29 cellular contexts compared by ENCODE assay signal in the genomic region with DNA sequence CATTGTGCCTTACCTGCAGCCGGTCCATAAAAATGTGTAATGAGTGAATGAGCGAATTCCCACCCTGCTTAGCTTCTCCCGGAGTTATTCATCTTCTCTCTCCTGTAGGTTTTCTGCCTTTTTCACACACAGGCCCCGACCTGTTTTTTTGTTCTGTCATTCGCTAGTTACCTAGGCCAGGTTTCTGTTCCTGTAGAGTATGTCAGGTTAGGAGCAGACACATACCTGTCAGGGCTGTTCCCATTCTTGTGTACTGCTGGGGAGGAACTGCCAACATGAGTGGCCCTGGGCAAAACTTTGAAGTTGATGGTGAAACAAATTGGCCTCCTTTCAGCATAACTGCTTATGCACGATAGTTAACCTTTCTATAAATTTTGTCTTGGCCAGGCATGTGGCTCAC.
DNase-seq lines count a peak whose midpoint lies in the region; ATAC-seq and TF ChIP-seq lines count a peak whose summit lies in the region.
"Had no signal": no experiment of that assay in that cellular context is flagged by ENCODE, and none has a peak within 500 bp of the region (broad histone marks: within the 10 kb centered on the region; RNA-seq: fewer than 3 reads in every experiment).

No MANE protein-coding gene starts in this region.

- H3K27ac ChIP-seq in esophagus squamous epithelium (peak overlapping the region; percentile 23 to 81 (median 76)), suprapubic skin (peak overlapping the region; percentile 52)
- H3K27ac ChIP-seq: adrenal gland, GM23248, KMS-11, neural progenitor cell, pancreas had no signal

- peaks cover 45% of the 10 kb centered on the region for H3K36me3 Mint-ChIP-seq in activated naive CD8-positive, alpha-beta T cell treated with anti-CD3 and anti-CD28 coated beads, Interleukin-2, amount 10 ng/mL, durations not matched to agents 7 days and 5 days
- H3K36me3 Mint-ChIP-seq in activated naive CD8-positive, alpha-beta T cell treated with anti-CD3 and anti-CD28 coated beads, Interleukin-2, amount 50 U/mL, for 24 hours (ENCODE audit: low read depth), result peaks cover 13% of the 10 kb centered on the region
- H3K36me3 Mint-ChIP-seq in activated T-helper 17 cell treated with anti-CD3 and anti-CD28 coated beads, Interleukin-2, amount 50 U/mL, for 72 hours (ENCODE audit: low read depth), result peaks cover 89% of the 10 kb centered on the region

- no peak for TF ChIP-seq POLR2A in esophagus squamous epithelium (IDR thresholded peaks at IDR 0.05)
- no peak for TF ChIP-seq POLR2A in suprapubic skin (IDR thresholded peaks at IDR 0.05)

- no peak for ATAC-seq in activated naive CD8-positive, alpha-beta T cell treated with anti-CD3 and anti-CD28 coated beads, Interleukin-2, amount 10 ng/mL, durations not matched to agents 7 days and 5 days (ENCODE audit: low read depth)
- no peak for ATAC-seq in activated naive CD8-positive, alpha-beta T cell treated with anti-CD3 and anti-CD28 coated beads, Interleukin-2, amount 50 U/mL, for 24 hours
- no peak for ATAC-seq in activated T-helper 17 cell treated with anti-CD3 and anti-CD28 coated beads, Interleukin-2, amount 50 U/mL, for 72 hours (replicated peaks)
- ATAC-seq in HG02588 (IDR thresholded peaks at IDR 0.05; ENCODE audit: unreplicated experiment), result no peak
- ATAC-seq: left colon, pancreas, PC-3 had no signal

- intact Hi-C loops in esophagus squamous epithelium (cut with DNase I), result no loop called here

- 34 to 59% methylated on average over 6 of the region's 6 CpGs for WGBS in esophagus squamous epithelium, 2 donors
- WGBS in suprapubic skin, result 52% methylated on average over 6 of the region's 6 CpGs

- H3K27me3 Mint-ChIP-seq in activated naive CD8-positive, alpha-beta T cell treated with anti-CD3 and anti-CD28 coated beads, Interleukin-2, amount 10 ng/mL, durations not matched to agents 7 days and 5 days, result no peaks in the 10 kb centered on the region
- no peaks in the 10 kb centered on the region for H3K27me3 Mint-ChIP-seq in activated naive CD8-positive, alpha-beta T cell treated with anti-CD3 and anti-CD28 coated beads, Interleukin-2, amount 50 U/mL, for 24 hours
- H3K27me3 Mint-ChIP-seq in activated T-helper 17 cell treated with anti-CD3 and anti-CD28 coated beads, Interleukin-2, amount 50 U/mL, for 72 hours, result no peaks in the 10 kb centered on the region
- H3K27me3 Mint-ChIP-seq: CD4-positive, alpha-beta T cell; memory B cell had no signal

- POLR2A ChIA-PET in activated naive CD8-positive, alpha-beta T cell treated with anti-CD3 and anti-CD28 coated beads, Interleukin-2, amount 10 ng/mL, durations not matched to agents 7 days and 5 days (lab: Charles Lee), result interaction anchor here (1.9 kb wide), 1 partner anchor 139 kb away, joined by 9 read pairs; a partner anchor contains a TSS

- TF ChIP-seq EP300 in suprapubic skin (IDR thresholded peaks at IDR 0.05), result no peak

- H3K4me1 ChIP-seq in esophagus squamous epithelium, result peaks cover 0 to 24% (median 4%) of the 10 kb centered on the region in 3 donors
- peaks cover 16% of the 10 kb centered on the region for H3K4me1 ChIP-seq in suprapubic skin
- H3K4me1 ChIP-seq: adrenal gland, neural progenitor cell, pancreas had no signal

- no peak overlapping the region for H3K4me3 Mint-ChIP-seq in activated naive CD8-positive, alpha-beta T cell treated with anti-CD3 and anti-CD28 coated beads, Interleukin-2, amount 10 ng/mL, durations not matched to agents 7 days and 5 days
- H3K4me3 Mint-ChIP-seq in activated naive CD8-positive, alpha-beta T cell treated with anti-CD3 and anti-CD28 coated beads, Interleukin-2, amount 50 U/mL, for 24 hours, result no peak overlapping the region
- H3K4me3 Mint-ChIP-seq in activated T-helper 17 cell treated with anti-CD3 and anti-CD28 coated beads, Interleukin-2, amount 50 U/mL, for 72 hours, result no peak overlapping the region
- H3K4me3 Mint-ChIP-seq: CD4-positive, alpha-beta T cell; HFFc6; memory B cell; neural progenitor cell; T-helper 2 cell treated with Interferon-gamma antibody and Interleukin-4, amounts not matched to agents 5 μg/mL and 100 μg/mL, for 36 hours had no signal

- H3K36me3 ChIP-seq in esophagus squamous epithelium, result peaks cover 0 to 81% (median 10%) of the 10 kb centered on the region in 3 donors
- peaks cover 36% of the 10 kb centered on the region for H3K36me3 ChIP-seq in suprapubic skin
- H3K36me3 ChIP-seq: adrenal gland, neural progenitor cell had no signal

- H3K27me3 ChIP-seq in esophagus squamous epithelium (no peaks in the 10 kb centered on the region), suprapubic skin (no peaks in the 10 kb centered on the region)
- H3K27me3 ChIP-seq: adrenal gland, neural progenitor cell, pancreas had no signal

- peaks cover 10% of the 10 kb centered on the region for H3K4me1 Mint-ChIP-seq in activated naive CD8-positive, alpha-beta T cell treated with anti-CD3 and anti-CD28 coated beads, Interleukin-2, amount 10 ng/mL, durations not matched to agents 7 days and 5 days
- H3K4me1 Mint-ChIP-seq in activated naive CD8-positive, alpha-beta T cell treated with anti-CD3 and anti-CD28 coated beads, Interleukin-2, amount 50 U/mL, for 24 hours, result peaks cover 12% of the 10 kb centered on the region
- peaks cover 10% of the 10 kb centered on the region for H3K4me1 Mint-ChIP-seq in activated T-helper 17 cell treated with anti-CD3 and anti-CD28 coated beads, Interleukin-2, amount 50 U/mL, for 72 hours

- no peaks in the 10 kb centered on the region for H3K9me3 ChIP-seq in esophagus squamous epithelium
- H3K9me3 ChIP-seq in suprapubic skin, result no peaks in the 10 kb centered on the region
- H3K9me3 ChIP-seq: adrenal gland, pancreas had no signal

- TF ChIP-seq CTCF in esophagus squamous epithelium (IDR thresholded peaks at IDR 0.05), result no peak
- TF ChIP-seq CTCF in suprapubic skin (IDR thresholded peaks at IDR 0.05), result no peak

- H3K4me3 ChIP-seq in esophagus squamous epithelium (no peak overlapping the region), suprapubic skin (no peak overlapping the region)
- H3K4me3 ChIP-seq: adrenal gland, GM23248, neural progenitor cell, pancreas had no signal

- DNase-seq in activated naive CD8-positive, alpha-beta T cell treated with anti-CD3 and anti-CD28 coated beads, Interleukin-2, amount 10 ng/mL, durations not matched to agents 7 days and 5 days, result no peak
- no peak for DNase-seq in activated naive CD8-positive, alpha-beta T cell treated with anti-CD3 and anti-CD28 coated beads, Interleukin-2, amount 50 U/mL, for 24 hours
- no peak for DNase-seq in esophagus squamous epithelium (lab: John Stamatoyannopoulos, UW)
- DNase-seq in suprapubic skin (ENCODE audit: low spot score in 2 of 2), result no peak
- DNase-seq in COLO668 (lab: John Stamatoyannopoulos, UW; ENCODE audit: unreplicated experiment), result no peak
- no peak for DNase-seq in mesenteric fat pad (ENCODE audit: low spot score)
- DNase-seq: activated naive CD4-positive, alpha-beta T cell treated with Interleukin-2 at 50 U/mL for 16 hours; adrenal gland; AML-193; CD4-positive, alpha-beta T cell; cerebellar nuclear complex; dermis blood vessel endothelial cell; GM23248; HFFc6; hippocampal formation; left colon; NCI-H1930; NCI-H526 treated with DMSO at 0.1 percent for 48 hours; pancreas; PC-3; Right ventricle myocardium superior; small intestine; stimulated activated naive CD4-positive, alpha-beta T cell treated with Interleukin-2 at 50 U/mL for 16 hours had no signal

- peak overlapping the region; percentile 76 for H3K27ac Mint-ChIP-seq in activated naive CD8-positive, alpha-beta T cell treated with anti-CD3 and anti-CD28 coated beads, Interleukin-2, amount 10 ng/mL, durations not matched to agents 7 days and 5 days
- H3K27ac Mint-ChIP-seq in activated naive CD8-positive, alpha-beta T cell treated with anti-CD3 and anti-CD28 coated beads, Interleukin-2, amount 50 U/mL, for 24 hours, result no peak overlapping the region
- peak overlapping the region; percentile 59 for H3K27ac Mint-ChIP-seq in activated T-helper 17 cell treated with anti-CD3 and anti-CD28 coated beads, Interleukin-2, amount 50 U/mL, for 72 hours
- H3K27ac Mint-ChIP-seq: CD4-positive, alpha-beta T cell; HFFc6; memory B cell; neural progenitor cell had no signal

- no peaks in the 10 kb centered on the region for H3K9me3 Mint-ChIP-seq in activated naive CD8-positive, alpha-beta T cell treated with anti-CD3 and anti-CD28 coated beads, Interleukin-2, amount 10 ng/mL, durations not matched to agents 7 days and 5 days
- H3K9me3 Mint-ChIP-seq in activated naive CD8-positive, alpha-beta T cell treated with anti-CD3 and anti-CD28 coated beads, Interleukin-2, amount 50 U/mL, for 24 hours, result no peaks in the 10 kb centered on the region
- H3K9me3 Mint-ChIP-seq in activated T-helper 17 cell treated with anti-CD3 and anti-CD28 coated beads, Interleukin-2, amount 50 U/mL, for 72 hours, result no peaks in the 10 kb centered on the region
- H3K9me3 Mint-ChIP-seq: CD4-positive, alpha-beta T cell; HFFc6; memory B cell; neural progenitor cell; T-helper 2 cell treated with Interferon-gamma antibody and Interleukin-4, amounts not matched to agents 5 μg/mL and 100 μg/mL, for 36 hours had no signal
